27 cellular contexts compared by ENCODE assay signal in the genomic region with DNA sequence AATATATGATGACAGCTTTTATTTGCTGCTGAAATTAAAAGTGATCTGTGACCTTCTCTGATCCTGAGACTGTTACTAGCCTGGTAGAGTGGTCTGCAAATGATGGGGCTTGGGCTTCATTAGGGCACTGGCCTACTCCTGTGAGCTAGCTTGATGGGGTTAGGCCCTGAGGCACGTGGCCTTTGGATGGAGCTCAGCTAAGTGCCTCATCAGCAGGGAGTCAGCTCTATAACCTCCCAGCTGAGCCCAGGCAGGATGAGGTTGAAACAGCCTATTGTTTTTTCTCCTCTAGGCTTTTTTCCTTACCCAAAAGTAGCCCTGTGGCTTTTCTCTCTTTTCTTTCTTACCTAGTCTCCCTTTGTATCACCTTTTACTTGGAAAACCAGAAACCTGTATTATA.
"Had no signal": no experiment of that assay in that cellular context is flagged by ENCODE, and none has a peak within 500 bp of the region (broad histone marks: within the 10 kb centered on the region; RNA-seq: fewer than 3 reads in every experiment).

No MANE protein-coding gene starts in this region.

- H3K4me3 Mint-ChIP-seq: activated B cell treated with CpG ODN at 0.5 μM for 24 hours; activated CD4-positive, alpha-beta T cell treated with anti-CD3 and anti-CD28 coated beads, Interleukin-2, amount 10 ng/mL, durations not matched to agents 24 days and 14 days; activated CD8-positive, alpha-beta memory T cell treated with anti-CD3 and anti-CD28 coated beads, Interleukin-2, amount 10 ng/mL, durations not matched to agents 7 days and 5 days; activated naive CD8-positive, alpha-beta T cell treated with anti-CD3 and anti-CD28 coated beads, Interleukin-2, amount 50 U/mL, for 24 hours; activated T-cell treated with anti-CD3 and anti-CD28 coated beads, Interleukin-2, amount 50 U/mL, for 24 hours; activated T-helper 1 cell treated with anti-CD3 and anti-CD28 coated beads, Interleukin-12 subunit alpha, Interleukin-12 subunit beta, Interleukin-2, Interleukin-4 antibody, amounts not matched to agents 30 ng/mL and 10 ng/mL and 1 ng/mL, durations not matched to agents 14 hours and 24 hours and 36 hours; brain; central memory CD8-positive, alpha-beta T cell; T-helper 1 cell treated with Interleukin-12 subunit alpha and Interleukin-12 subunit beta and Interleukin-4 antibody, amounts not matched to agents 30 μg/mL and 1 μg/mL, for 36 hours had no signal

- H3K27ac Mint-ChIP-seq: activated B cell treated with CpG ODN at 0.5 μM for 24 hours; activated CD4-positive, alpha-beta T cell treated with anti-CD3 and anti-CD28 coated beads, Interleukin-2, amount 10 ng/mL, durations not matched to agents 24 days and 14 days; activated CD8-positive, alpha-beta memory T cell treated with anti-CD3 and anti-CD28 coated beads, Interleukin-2, amount 10 ng/mL, durations not matched to agents 7 days and 5 days; activated naive CD4-positive, alpha-beta T cell treated with anti-CD3 and anti-CD28 coated beads, Interleukin-2, amount 50 U/mL, for 72 hours; activated naive CD8-positive, alpha-beta T cell treated with anti-CD3 and anti-CD28 coated beads, Interleukin-2, amount 50 U/mL, for 24 hours; activated T-cell treated with anti-CD3 and anti-CD28 coated beads, Interleukin-2, amount 50 U/mL, for 24 hours; activated T-helper 1 cell treated with anti-CD3 and anti-CD28 coated beads, Interleukin-12 subunit alpha, Interleukin-12 subunit beta, Interleukin-2, Interleukin-4 antibody, amounts not matched to agents 30 ng/mL and 10 ng/mL and 1 ng/mL, durations not matched to agents 14 hours and 24 hours and 36 hours; brain; T-helper 1 cell treated with Interleukin-12 subunit alpha and Interleukin-12 subunit beta and Interleukin-4 antibody, amounts not matched to agents 30 μg/mL and 1 μg/mL, for 36 hours had no signal

- H3K9me3 Mint-ChIP-seq: activated B cell treated with CpG ODN at 0.5 μM for 24 hours; activated CD4-positive, alpha-beta T cell treated with anti-CD3 and anti-CD28 coated beads, Interleukin-2, amount 10 ng/mL, durations not matched to agents 24 days and 14 days; activated naive CD4-positive, alpha-beta T cell treated with anti-CD3 and anti-CD28 coated beads, Interleukin-2, amount 50 U/mL, for 72 hours; activated naive CD8-positive, alpha-beta T cell treated with anti-CD3 and anti-CD28 coated beads, Interleukin-2, amount 50 U/mL, for 24 hours; activated T-cell treated with anti-CD3 and anti-CD28 coated beads, Interleukin-2, amount 50 U/mL, for 24 hours; activated T-helper 1 cell treated with anti-CD3 and anti-CD28 coated beads, Interleukin-12 subunit alpha, Interleukin-12 subunit beta, Interleukin-2, Interleukin-4 antibody, amounts not matched to agents 30 ng/mL and 10 ng/mL and 1 ng/mL, durations not matched to agents 14 hours and 24 hours and 36 hours; central memory CD8-positive, alpha-beta T cell; T-helper 1 cell treated with Interleukin-12 subunit alpha and Interleukin-12 subunit beta and Interleukin-4 antibody, amounts not matched to agents 30 μg/mL and 1 μg/mL, for 36 hours had no signal

- H3K36me3 Mint-ChIP-seq: activated CD8-positive, alpha-beta memory T cell treated with anti-CD3 and anti-CD28 coated beads, Interleukin-2, amount 10 ng/mL, durations not matched to agents 7 days and 5 days; activated naive CD4-positive, alpha-beta T cell treated with anti-CD3 and anti-CD28 coated beads, Interleukin-2, amount 50 U/mL, for 72 hours; brain had no signal

- H3K27ac ChIP-seq: ascending aorta, SJSA1 had no signal

- H3K9me3 ChIP-seq: ascending aorta, SJSA1 had no signal

- H3K4me3 ChIP-seq: ascending aorta, SJSA1 had no signal

- H3K4me1 ChIP-seq: ascending aorta, SJSA1 had no signal

- H3K4me1 Mint-ChIP-seq: activated CD4-positive, alpha-beta T cell treated with anti-CD3 and anti-CD28 coated beads, Interleukin-2, amount 10 ng/mL, durations not matched to agents 24 days and 14 days; activated CD8-positive, alpha-beta memory T cell treated with anti-CD3 and anti-CD28 coated beads, Interleukin-2, amount 10 ng/mL, durations not matched to agents 7 days and 5 days; central memory CD8-positive, alpha-beta T cell had no signal

- ATAC-seq: activated CD8-positive, alpha-beta memory T cell treated with anti-CD3 and anti-CD28 coated beads, Interleukin-2, amount 10 ng/mL, durations not matched to agents 7 days and 5 days; activated naive CD4-positive, alpha-beta T cell treated with anti-CD3 and anti-CD28 coated beads, Interleukin-2, amount 50 U/mL, for 72 hours; activated naive CD8-positive, alpha-beta T cell treated with anti-CD3 and anti-CD28 coated beads, Interleukin-2, amount 50 U/mL, for 24 hours; PC-3; SK-N-SH treated with all-trans-retinoic acid at 6 μM for 48 hours had no signal

- DNase-seq: activated B cell treated with CpG ODN at 0.5 μM for 24 hours; activated CD4-positive, alpha-beta T cell treated with anti-CD3 and anti-CD28 coated beads for 1 hour; activated CD4-positive, alpha-beta T cell treated with anti-CD3 and anti-CD28 coated beads, Interleukin-2, amount 10 ng/mL, durations not matched to agents 24 days and 14 days; activated CD4-positive, alpha-beta T cell treated with anti-CD3 and anti-CD28 coated beads, Interleukin-2, amount 50 U/mL, for 48 hours; activated CD8-positive, alpha-beta memory T cell treated with anti-CD3 and anti-CD28 coated beads, Interleukin-2, amount 10 ng/mL, durations not matched to agents 7 days and 5 days; activated effector memory CD4-positive, alpha-beta T cell treated with Interleukin-2 at 50 U/mL for 16 hours; activated naive CD4-positive, alpha-beta T cell; activated naive CD8-positive, alpha-beta T cell treated with anti-CD3 and anti-CD28 coated beads, Interleukin-2, amount 50 U/mL, for 24 hours; activated T-cell treated with anti-CD3 and anti-CD28 coated beads, Interleukin-2, amount 50 U/mL, for 24 hours; amniotic stem cell; NCI-H1092; NCI-H1417; NCI-H1930; NCI-H2171; NCI-H2227 treated with DMSO at 0.1 percent for 48 hours; NCI-H446 treated with DMSO at 0.1 percent for 48 hours; NCI-H82; PC-3; SHP77 had no signal

- H3K27me3 Mint-ChIP-seq: activated B cell treated with CpG ODN at 0.5 μM for 24 hours; activated CD4-positive, alpha-beta T cell treated with anti-CD3 and anti-CD28 coated beads, Interleukin-2, amount 10 ng/mL, durations not matched to agents 24 days and 14 days; activated naive CD8-positive, alpha-beta T cell treated with anti-CD3 and anti-CD28 coated beads, Interleukin-2, amount 50 U/mL, for 24 hours; brain had no signal

- H3K27me3 ChIP-seq: ascending aorta, SJSA1 had no signal

- H3K36me3 ChIP-seq: ascending aorta, SJSA1 had no signal
